In the genomic region with DNA sequence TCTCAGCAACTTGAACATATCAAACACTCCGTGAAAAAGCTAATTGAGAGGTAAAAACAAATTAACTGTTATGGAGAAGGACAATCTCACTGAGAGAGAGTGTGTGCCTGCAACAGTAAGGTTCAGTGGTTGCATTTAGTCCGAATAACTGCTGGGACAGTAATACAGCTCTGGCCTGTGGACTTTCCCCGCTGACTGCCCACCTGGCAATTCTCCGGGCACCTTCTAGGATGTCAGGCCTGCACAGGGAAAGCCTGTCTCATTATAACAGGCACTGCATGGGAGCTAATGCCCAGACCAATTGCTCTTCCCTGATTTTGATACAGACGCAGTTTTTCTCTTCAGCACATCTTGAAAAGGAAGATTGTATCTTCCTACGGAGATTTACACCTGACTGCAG, we compare ENCODE assay signal across 26 cellular contexts.
"Had no signal": no experiment of that assay in that cellular context is flagged by ENCODE, and none has a peak within 500 bp of the region (broad histone marks: within the 10 kb centered on the region; RNA-seq: fewer than 3 reads in every experiment).

No MANE protein-coding gene starts in this region.

- ATAC-seq: naive thymus-derived CD8-positive, alpha-beta T cell; natural killer cell treated with Interleukin-12 subunit alpha and Interleukin-12 subunit beta and Interleukin-15 and Interleukin-18, amount 100 ng/mL, for 72 hours; psoas muscle; right cardiac atrium; right lobe of liver; stimulated activated effector memory CD8-positive, alpha-beta T cell treated with anti-CD3 and anti-CD28 coated beads, Interleukin-12 subunit alpha, Interleukin-12 subunit beta, amount 100 ng/mL, for 72 hours; stimulated activated naive B cell treated with anti-CD40 and anti-IgM and Interleukin-4, amounts not matched to agents 10 μg/mL and 1 μg/mL and 100 μg/mL, for 72 hours; stimulated activated naive CD8-positive, alpha-beta T cell treated with anti-CD3 and anti-CD28 coated beads, Interleukin-15, amount 100 ng/mL, for 72 hours; stimulated activated naive CD8-positive, alpha-beta T cell treated with anti-CD3 and anti-CD28 coated beads, Interleukin-15, Interleukin-2, amounts not matched to agents 100 U/mL and 50 U/mL, for 24 hours; upper lobe of right lung had no signal

- FAIRE-seq: small intestine had no signal

- H3K27ac ChIP-seq: ovary, parathyroid adenoma, psoas muscle, right lobe of liver, sigmoid colon, suprapubic skin, testis, tibial artery, transverse colon, upper lobe of right lung, uterus had no signal

- DNase-seq: naive thymus-derived CD8-positive, alpha-beta T cell; nephron progenitor cell; occipital lobe; ovary; posterior cingulate gyrus; psoas muscle; right cardiac atrium; right lobe of liver; sigmoid colon; small intestine; stimulated activated CD4-positive, alpha-beta T cell treated with anti-CD3 and anti-CD28 coated beads, Interleukin-15, amount 100 ng/mL, for 24 hours; stimulated activated CD4-positive, alpha-beta T cell treated with anti-CD3 and anti-CD28 coated beads, Interleukin-2, amount 100 ng/mL, for 24 hours; stimulated activated CD4-positive, alpha-beta T cell treated with anti-CD3 and anti-CD28 coated beads, Interleukin-2, amount 100 ng/mL, for 48 hours; stimulated activated CD4-positive, alpha-beta T cell treated with anti-CD3 and anti-CD28 coated beads, Interleukin-4, amount 100 ng/mL, for 24 hours; stimulated activated naive B cell treated with anti-CD40 and anti-IgM and Interleukin-4, amounts not matched to agents 10 μg/mL and 1 μg/mL and 100 μg/mL, for 72 hours; stimulated activated naive CD8-positive, alpha-beta T cell treated with anti-CD3 and anti-CD28 coated beads, Interleukin-15, amount 100 ng/mL, for 72 hours; stimulated activated naive CD8-positive, alpha-beta T cell treated with anti-CD3 and anti-CD28 coated beads, Interleukin-15, Interleukin-2, amounts not matched to agents 100 U/mL and 50 U/mL, for 24 hours; testis; tibial artery; transverse colon; upper lobe of right lung; uterus had no signal

- H3K9me3 ChIP-seq: ovary, psoas muscle, right lobe of liver, sigmoid colon, suprapubic skin, testis, tibial artery, transverse colon, upper lobe of right lung, uterus had no signal

- H3K36me3 ChIP-seq: ovary, right lobe of liver, sigmoid colon, suprapubic skin, tibial artery, transverse colon, upper lobe of right lung, uterus had no signal

- H3K4me3 ChIP-seq: ovary, psoas muscle, right lobe of liver, sigmoid colon, suprapubic skin, testis, tibial artery, transverse colon, upper lobe of right lung, uterus had no signal

- H3K4me1 ChIP-seq: parathyroid adenoma, psoas muscle, right lobe of liver, sigmoid colon, suprapubic skin, testis, tibial artery, transverse colon, upper lobe of right lung, uterus had no signal

- H3K9ac ChIP-seq: parathyroid adenoma had no signal
